8 cellular contexts compared by ENCODE assay signal in the genomic region with DNA sequence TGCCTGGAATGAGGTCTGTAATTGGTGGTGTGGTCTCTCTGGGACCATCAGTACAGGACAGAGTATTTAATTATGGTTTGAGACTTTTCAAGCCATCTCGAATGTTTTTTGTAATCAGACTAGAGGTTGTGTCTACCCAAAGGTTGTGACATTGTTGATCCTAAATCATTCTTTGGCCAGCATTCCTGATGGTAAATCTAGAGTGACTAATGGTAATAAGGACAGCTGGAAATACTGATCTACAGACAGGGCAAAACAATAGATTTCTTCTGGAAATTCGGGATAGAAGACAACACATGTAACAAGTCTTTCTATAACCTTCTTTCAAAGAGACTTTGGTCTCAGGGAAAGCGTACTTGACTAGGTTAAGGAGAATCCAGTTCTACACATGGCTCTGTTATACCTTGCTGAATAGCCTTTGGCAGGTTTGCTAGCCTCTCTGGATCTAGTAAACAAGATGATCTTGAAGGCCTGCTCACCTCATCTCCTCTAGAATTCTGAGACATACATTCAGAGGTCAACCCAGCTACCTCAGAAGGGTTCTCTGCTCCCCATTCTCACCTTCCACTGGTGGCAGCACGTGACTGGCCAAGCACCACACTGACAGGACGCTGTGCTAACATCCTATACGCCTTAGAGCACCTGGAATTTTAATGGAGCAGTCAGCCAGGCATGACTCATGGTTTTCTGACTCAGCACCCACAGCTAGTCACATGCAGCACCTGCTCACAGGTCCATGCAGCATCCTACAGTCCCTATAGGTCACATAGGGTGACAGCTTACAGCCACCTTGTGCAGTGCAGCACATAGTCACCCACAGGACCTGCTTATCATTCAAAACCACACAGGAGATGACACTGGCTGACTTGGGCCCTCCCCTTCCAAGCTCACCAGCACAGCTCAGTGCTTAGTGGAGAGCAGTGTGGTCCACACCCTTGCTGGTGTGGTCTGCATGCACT. TPM values are rescaled to one million over a fixed set of nuclear protein-coding genes. Genes with fewer than 3 reads are reported as not detected.
DNase-seq lines count a peak whose midpoint lies in the region; ATAC-seq, FAIRE-seq and TF ChIP-seq lines count a peak whose summit lies in the region.

No MANE protein-coding gene starts in this region.

- H3K27ac ChIP-seq in DND-41 (ENCODE audit: low read length) (no peak overlapping the region), GM12878 (ENCODE audit: control insufficient read depth, insufficient read depth) (no peak overlapping the region)

- H3K79me2 ChIP-seq in DND-41 (ENCODE audit: insufficient read depth, low read length) (no peaks in the 10 kb centered on the region), GM12878 (ENCODE audit: control insufficient read depth, insufficient read depth, low read length) (no peaks in the 10 kb centered on the region)

- BruUV-seq in GM12878 (replicated peaks; lab: Mats Ljungman, UMichigan): no TSS peak

- SMC1A ChIA-PET in GM12878 (lab: Charles Lee; ENCODE audit: uncharacterized antibody, unreplicated experiment): no interaction called here

- H3K4me2 ChIP-seq in DND-41 (ENCODE audit: insufficient read depth, low read length) (no peak overlapping the region), GM12878 (ENCODE audit: control insufficient read depth, insufficient read depth) (no peak overlapping the region)

- TF ChIP-seq EP300 in GM12878 (IDR thresholded peaks at IDR 0.05; ENCODE audit: borderline replicate concordance in 1 of 2, control insufficient read depth in 1 of 2, low read depth in 2 of 2, low read length in 2 of 2): no peak

- H4K20me1 ChIP-seq in DND-41 (ENCODE audit: insufficient read depth, low read length) (no peaks in the 10 kb centered on the region), GM12878 (ENCODE audit: control insufficient read depth, insufficient read depth) (no peaks in the 10 kb centered on the region)

- intact Hi-C loops in GM12878 (cut with micrococcal nuclease; ENCODE audit: unreplicated experiment): no loop called here

- no peaks in the 10 kb centered on the region for H3K9me3 ChIP-seq in DND-41 (ENCODE audit: insufficient read depth, low read length, severe bottlenecking)
- H3K9me3 ChIP-seq in GM12878 (replicated peaks; ENCODE audit: control insufficient read depth, insufficient read depth, low read length): no peaks in the 10 kb centered on the region

- H3K9ac ChIP-seq in DND-41 (ENCODE audit: low read depth, low read length) (no peak overlapping the region), GM12878 (ENCODE audit: control insufficient read depth, insufficient read depth, low read length) (no peak overlapping the region)

- no peak overlapping the region for H2AFZ ChIP-seq in DND-41 (ENCODE audit: low read depth, low read length)
- no peak overlapping the region for H2AFZ ChIP-seq in GM12878 (ENCODE audit: control insufficient read depth, low read depth, low read length)

- CTCF ChIA-PET in GM12878 (lab: Yijun Ruan, JAX): no interaction called here

- TF ChIP-seq CTCF in DND-41 (IDR thresholded peaks at IDR 0.05; ENCODE audit: borderline replicate concordance, extremely low read depth, low read length, poor library complexity, severe bottlenecking) (no peak), GM12878 (IDR thresholded peaks at IDR 0.05 in 2 of 3, conservative IDR thresholded peaks at IDR 0.05 in 1 of 3; ENCODE audit: control insufficient read depth in 2 of 3, extremely low read depth in 1 of 3, insufficient read depth in 1 of 3, low read depth in 3 of 3, low read length in 3 of 3) (no peak)

- RAD21 ChIA-PET in GM12878 (lab: Charles Lee; ENCODE audit: unreplicated experiment): no interaction called here

- TF ChIP-seq POLR2A in GM12878 (IDR thresholded peaks at IDR 0.05; ENCODE audit: low read depth, low read length): no peak

- in situ Hi-C loops in GM12878 (cut with MboI): no loop called here

- no peak overlapping the region for H3K4me3 ChIP-seq in DND-41 (ENCODE audit: low read depth in 1 of 2, low read length in 2 of 2)
- H3K4me3 ChIP-seq in GM12878: no peak overlapping the region

- 13% methylated on average over 6 of the region's 6 CpGs for WGBS in GM12878 (ENCODE audit: insufficient coverage, insufficient replicate concordance, low lambda C conversion rate, missing lambda C conversion rate)

- TF ChIP-seq RAD21 in GM12878 (IDR thresholded peaks at IDR 0.05; ENCODE audit: insufficient read depth, low read depth, low read length): no peak

- no peaks in the 10 kb centered on the region for H3K4me1 ChIP-seq in DND-41 (ENCODE audit: insufficient read depth, low read length)
- no peaks in the 10 kb centered on the region for H3K4me1 ChIP-seq in GM12878 (ENCODE audit: control insufficient read depth, insufficient read depth, low read length)

- POLR2A ChIA-PET in GM12878 (lab: Charles Lee): no interaction called here

- ATAC-seq in DND-41 (ENCODE audit: insufficient read depth, low read depth) (peak; percentile 42; the same call in 1 of the 3 replicates), GM12878 (no peak), HG03432 (IDR thresholded peaks at IDR 0.05; ENCODE audit: unreplicated experiment) (no peak), GM21423 (IDR thresholded peaks at IDR 0.05; ENCODE audit: unreplicated experiment) (no peak)

- FAIRE-seq in GM12878 (lab: Jason Lieb, UNC): no peak

- H3K27me3 ChIP-seq in DND-41 (ENCODE audit: insufficient read depth, low read length, poor library complexity) (peaks cover 8% of the 10 kb centered on the region), GM12878 (replicated peaks in 1 of 2; ENCODE audit: control insufficient read depth in 2 of 2, insufficient read depth in 2 of 2, low read length in 1 of 2) (peaks cover 0 to 3% of the 10 kb centered on the region in 2 experiments; a peak in 2 of 4 replicates)

- H3K36me3 ChIP-seq in DND-41 (ENCODE audit: insufficient read depth, low read length): no peaks in the 10 kb centered on the region
- no peaks in the 10 kb centered on the region for H3K36me3 ChIP-seq in GM12878 (ENCODE audit: control insufficient read depth in 2 of 2, insufficient read depth in 2 of 2, low read length in 1 of 2)

- no peak for DNase-seq in DND-41
- peak; percentile 53 for DNase-seq in NCI-H2196 treated with DMSO at 0.1 percent for 48 hours (lab: John Stamatoyannopoulos, UW; ENCODE audit: unreplicated experiment)
- DNase-seq in GM12878 (ENCODE audit: low read depth, low spot score): no peak
- peak; percentile 56 for DNase-seq in putamen (ENCODE audit: low spot score)
- no peak for DNase-seq in occipital lobe (lab: John Stamatoyannopoulos, UW)
- no peak for DNase-seq in cerebellar nuclear complex (lab: John Stamatoyannopoulos, UW)

TF ChIP-seq in GM12878, 131 proteins besides CTCF, POLR2A, EP300 and RAD21 (continues in another document):
- TF ChIP-seq, protein P1, sequence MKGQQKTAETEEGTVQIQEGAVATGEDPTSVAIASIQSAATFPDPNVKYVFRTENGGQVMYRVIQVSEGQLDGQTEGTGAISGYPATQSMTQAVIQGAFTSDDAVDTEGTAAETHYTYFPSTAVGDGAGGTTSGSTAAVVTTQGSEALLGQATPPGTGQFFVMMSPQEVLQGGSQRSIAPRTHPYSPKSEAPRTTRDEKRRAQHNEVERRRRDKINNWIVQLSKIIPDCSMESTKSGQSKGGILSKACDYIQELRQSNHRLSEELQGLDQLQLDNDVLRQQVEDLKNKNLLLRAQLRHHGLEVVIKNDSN (IDR thresholded peaks at IDR 0.05; ENCODE audit: borderline replicate concordance, extremely low read length, insufficient read depth, low read depth, low read length): peak; percentile 19
- TF ChIP-seq, protein P2, sequence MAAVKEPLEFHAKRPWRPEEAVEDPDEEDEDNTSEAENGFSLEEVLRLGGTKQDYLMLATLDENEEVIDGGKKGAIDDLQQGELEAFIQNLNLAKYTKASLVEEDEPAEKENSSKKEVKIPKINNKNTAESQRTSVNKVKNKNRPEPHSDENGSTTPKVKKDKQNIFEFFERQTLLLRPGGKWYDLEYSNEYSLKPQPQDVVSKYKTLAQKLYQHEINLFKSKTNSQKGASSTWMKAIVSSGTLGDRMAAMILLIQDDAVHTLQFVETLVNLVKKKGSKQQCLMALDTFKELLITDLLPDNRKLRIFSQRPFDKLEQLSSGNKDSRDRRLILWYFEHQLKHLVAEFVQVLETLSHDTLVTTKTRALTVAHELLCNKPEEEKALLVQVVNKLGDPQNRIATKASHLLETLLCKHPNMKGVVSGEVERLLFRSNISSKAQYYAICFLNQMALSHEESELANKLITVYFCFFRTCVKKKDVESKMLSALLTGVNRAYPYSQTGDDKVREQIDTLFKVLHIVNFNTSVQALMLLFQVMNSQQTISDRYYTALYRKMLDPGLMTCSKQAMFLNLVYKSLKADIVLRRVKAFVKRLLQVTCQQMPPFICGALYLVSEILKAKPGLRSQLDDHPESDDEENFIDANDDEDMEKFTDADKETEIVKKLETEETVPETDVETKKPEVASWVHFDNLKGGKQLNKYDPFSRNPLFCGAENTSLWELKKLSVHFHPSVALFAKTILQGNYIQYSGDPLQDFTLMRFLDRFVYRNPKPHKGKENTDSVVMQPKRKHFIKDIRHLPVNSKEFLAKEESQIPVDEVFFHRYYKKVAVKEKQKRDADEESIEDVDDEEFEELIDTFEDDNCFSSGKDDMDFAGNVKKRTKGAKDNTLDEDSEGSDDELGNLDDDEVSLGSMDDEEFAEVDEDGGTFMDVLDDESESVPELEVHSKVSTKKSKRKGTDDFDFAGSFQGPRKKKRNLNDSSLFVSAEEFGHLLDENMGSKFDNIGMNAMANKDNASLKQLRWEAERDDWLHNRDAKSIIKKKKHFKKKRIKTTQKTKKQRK (IDR thresholded peaks at IDR 0.05; ENCODE audit: low read depth, low read length): no peak
- TF ChIP-seq ZNF622 (IDR thresholded peaks at IDR 0.05): no peak
- TF ChIP-seq BHLHE40 (IDR thresholded peaks at IDR 0.05; ENCODE audit: borderline replicate concordance in 1 of 2, low read depth in 2 of 2, low read length in 1 of 2): peak in 1 of 2 experiments; percentile 29; a peak in 1 of 4 replicates

RNA-seq across cellular contexts. Expression of a gene that starts 12.2 kb away (rescaled TPM):
- total RNA-seq in GM12878 (2013; cell fraction: nucleolus; rRNA removed): 0.67 and 0.88 TPM in 2 replicates
- total RNA-seq in GM12878 (2014; rRNA removed) (0.45 and 0.76 TPM in 2 replicates), GM12878 (2014; rRNA removed; fragmentation: Illumina TruSeq; extraction: Trizol) (0.49 and 0.64 TPM in 2 replicates), GM12878 (2021) (0.21 and 0.36 TPM in 2 replicates), occipital lobe (2.3 TPM)
- not detected for polyA plus RNA-seq in GM12878 (2011; ENCODE audit: low read depth)
- polyA plus RNA-seq in GM12878 (2011; rRNA removed) (0.04 TPM in 1 of 2 replicates, not detected in the other), GM12878 (2014; fragmentation: Illumina TruSeq; extraction: Trizol) (0.32 and 0.60 TPM in 2 replicates), GM12878 (2014; fragmentation: Nextera tagmentation; extraction: Ambion mirVana) (under 1 TPM; 0.03 to 0.11 TPM), GM12878 (2014; rRNA removed) (0.20 and 0.24 TPM in 2 replicates), GM12878 (2016; fragmentation: Nextera tagmentation; extraction: Ambion mirVana) (under 1 TPM; 0.09 to 0.36 TPM)
- not detected in 2 replicates for polyA plus RNA-seq in GM12878 (2011; cell fraction: cytosol; rRNA removed)
- 0.09 and 0.19 TPM in 2 replicates for polyA plus RNA-seq in GM12878 (2011; cell fraction: nucleus; rRNA removed)
- 0.37 and 0.39 TPM in 2 replicates for polyA plus RNA-seq in GM12878 (2012)
- polyA minus RNA-seq in GM12878 (2011; rRNA and poly(A)+ RNA removed): 0.15 TPM in 1 of 2 replicates, not detected in the other
- not detected in 2 replicates for polyA minus RNA-seq in GM12878 (2011; cell fraction: cytosol; rRNA and poly(A)+ RNA removed)
- not detected in 2 replicates for polyA minus RNA-seq in GM12878 (2011; cell fraction: nucleus; rRNA and poly(A)+ RNA removed)

Comparison
In these comparisons a context has a peak if more than half of its experiments do, and no peak if none do; other contexts are left out.
1. DNase-seq: peak in NCI-H2196 treated with DMSO at 0.1 percent for 48 hours (single experiment) and putamen (single experiment); none in DND-41 (single experiment), GM12878 (single experiment), occipital lobe (single experiment) and cerebellar nuclear complex (0 of 2).